1 cellular context compared by ENCODE assay signal in the genomic region with DNA sequence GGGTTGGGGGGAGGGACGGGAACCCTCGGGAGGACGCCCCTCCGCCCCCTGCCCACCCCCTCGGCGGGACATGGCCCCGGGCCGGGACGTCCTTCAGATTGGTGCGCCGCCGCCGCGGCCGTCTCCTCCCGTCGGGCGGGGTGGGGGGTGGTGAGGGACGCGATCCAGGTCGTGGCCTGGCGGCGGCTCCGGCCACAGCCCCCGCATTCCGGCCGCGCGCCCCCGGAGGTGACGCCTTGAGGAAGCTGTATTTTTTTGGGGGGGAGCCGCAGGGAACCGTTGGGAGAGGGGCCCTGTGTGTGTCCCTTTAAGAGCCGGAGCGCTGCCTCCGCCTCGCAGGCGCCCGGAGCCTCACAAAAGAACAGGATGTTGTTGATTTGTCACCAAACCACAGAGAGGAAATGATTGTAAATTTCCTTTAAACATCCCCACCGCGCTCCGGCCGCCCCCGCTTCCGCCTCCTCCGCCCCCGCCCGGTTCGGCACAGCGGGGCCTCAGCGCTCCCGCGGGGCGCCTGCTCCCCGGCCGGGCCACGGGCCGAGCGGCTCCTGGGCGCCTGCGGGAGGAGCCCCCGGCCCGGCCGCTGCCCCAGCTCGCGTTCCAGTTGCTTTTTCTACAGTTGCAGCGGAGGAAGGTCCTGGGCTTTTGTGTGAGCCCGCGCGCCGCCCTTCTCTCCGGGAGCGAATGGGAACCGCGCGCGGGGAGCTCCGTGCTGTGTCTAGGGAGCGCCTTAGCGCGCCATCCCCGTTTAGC.
TF ChIP-seq lines count a peak whose summit lies in the region.

No MANE protein-coding gene starts in this region.

TF ChIP-seq in HepG2, 621 proteins besides CTCF, POLR2A, EP300 and RAD21 (continued from another document):
- TF ChIP-seq, protein P1, sequence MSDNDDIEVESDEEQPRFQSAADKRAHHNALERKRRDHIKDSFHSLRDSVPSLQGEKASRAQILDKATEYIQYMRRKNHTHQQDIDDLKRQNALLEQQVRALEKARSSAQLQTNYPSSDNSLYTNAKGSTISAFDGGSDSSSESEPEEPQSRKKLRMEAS (IDR thresholded peaks at IDR 0.05): peak; percentile 77
